22 cellular contexts compared by ENCODE assay signal in genomic region chrX:150085881-150086280, GRCh38.
A peak's percentile ranks its signal among the peaks of the same experiment; 100 is the strongest.
DNase-seq lines count a peak whose midpoint lies in the region; TF ChIP-seq lines count a peak whose summit lies in the region.
"Had no signal": no experiment of that assay in that cellular context is flagged by ENCODE, and none has a peak within 500 bp of the region (broad histone marks: within the 10 kb centered on the region; RNA-seq: fewer than 3 reads in every experiment).

No MANE protein-coding gene starts in this region.

- no peaks in the 10 kb centered on the region for H3K4me1 Mint-ChIP-seq in endothelial cell (ENCODE audit: unreplicated experiment)
- H3K4me1 Mint-ChIP-seq: activated naive CD8-positive, alpha-beta T cell treated with anti-CD3 and anti-CD28 coated beads, Interleukin-2, amount 50 U/mL, for 24 hours; stimulated activated naive CD8-positive, alpha-beta T cell treated with anti-CD3 and anti-CD28 coated beads, Interleukin-15, amount 100 ng/mL, for 72 hours had no signal

- H3K27me3 Mint-ChIP-seq in endothelial cell (ENCODE audit: unreplicated experiment) = peaks cover under 1% of the 10 kb centered on the region
- H3K27me3 Mint-ChIP-seq: stimulated activated naive CD8-positive, alpha-beta T cell treated with anti-CD3 and anti-CD28 coated beads, Interleukin-15, amount 100 ng/mL, for 72 hours had no signal

- DNase-seq in EL (peak; percentile 41), SJSA1 (ENCODE audit: low read depth in 1 of 2, low spot score in 2 of 2) (no peak), epithelial cell of esophagus (ENCODE audit: low read depth) (peak; percentile 4), non-pigmented ciliary epithelial cell (ENCODE audit: low read depth) (peak; percentile 13), endothelial cell (ENCODE audit: low spot score) (no peak), NCI-H524 treated with DMSO at 0.1 percent for 48 hours (lab: John Stamatoyannopoulos, UW) (no peak), DMS53 treated with DMSO at 0.1 percent for 48 hours (lab: John Stamatoyannopoulos, UW; ENCODE audit: unreplicated experiment) (no peak)
- no peak for DNase-seq in stimulated activated CD4-positive, alpha-beta T cell treated with anti-CD3 and anti-CD28 coated beads, Interleukin-4, amount 100 ng/mL, for 1 hour
- DNase-seq: activated CD8-positive, alpha-beta memory T cell treated with anti-CD3 and anti-CD28 coated beads, Interleukin-2, amount 50 U/mL, for 48 hours; activated naive CD8-positive, alpha-beta T cell treated with anti-CD3 and anti-CD28 coated beads, Interleukin-2, amount 50 U/mL, for 24 hours; central memory CD4-positive, alpha-beta T cell; heart left ventricle; NCI-H146; OCI-M1; SIG-M5; spleen; stimulated activated CD4-positive, alpha-beta T cell treated with anti-CD3 and anti-CD28 coated beads, Interleukin-4, amount 100 ng/mL, for 4 hours; stimulated activated naive CD8-positive, alpha-beta T cell treated with anti-CD3 and anti-CD28 coated beads, Interleukin-15, amount 100 ng/mL, for 72 hours; upper lobe of right lung had no signal

- H3K4me3 Mint-ChIP-seq in endothelial cell (ENCODE audit: unreplicated experiment) = no peak overlapping the region
- H3K4me3 Mint-ChIP-seq: activated naive CD8-positive, alpha-beta T cell treated with anti-CD3 and anti-CD28 coated beads, Interleukin-2, amount 50 U/mL, for 24 hours; GM23338; stimulated activated naive CD8-positive, alpha-beta T cell treated with anti-CD3 and anti-CD28 coated beads, Interleukin-15, amount 100 ng/mL, for 72 hours; T-helper 1 cell treated with Interleukin-12 subunit alpha and Interleukin-12 subunit beta and Interleukin-4 antibody, amounts not matched to agents 30 μg/mL and 1 μg/mL, for 36 hours had no signal

- TF ChIP-seq CTCF in epithelial cell of esophagus (IDR thresholded peaks at IDR 0.05; ENCODE audit: insufficient read depth, low read depth, low read length, missing control alignments) = no peak
- TF ChIP-seq CTCF in endothelial cell (IDR thresholded peaks at IDR 0.05; ENCODE audit: unreplicated experiment) = no peak

- no peaks in the 10 kb centered on the region for H3K9me3 Mint-ChIP-seq in endothelial cell (ENCODE audit: unreplicated experiment)
- H3K9me3 Mint-ChIP-seq: activated naive CD8-positive, alpha-beta T cell treated with anti-CD3 and anti-CD28 coated beads, Interleukin-2, amount 50 U/mL, for 24 hours; GM23338; stimulated activated naive CD8-positive, alpha-beta T cell treated with anti-CD3 and anti-CD28 coated beads, Interleukin-15, amount 100 ng/mL, for 72 hours; T-helper 1 cell treated with Interleukin-12 subunit alpha and Interleukin-12 subunit beta and Interleukin-4 antibody, amounts not matched to agents 30 μg/mL and 1 μg/mL, for 36 hours had no signal

- no peaks in the 10 kb centered on the region for H3K9me3 ChIP-seq in SJSA1 (replicated peaks)
- H3K9me3 ChIP-seq: heart left ventricle, spleen, upper lobe of right lung had no signal

- no peaks in the 10 kb centered on the region for H3K36me3 Mint-ChIP-seq in endothelial cell (ENCODE audit: low read depth, unreplicated experiment)

- no peaks in the 10 kb centered on the region for H3K36me3 ChIP-seq in SJSA1
- H3K36me3 ChIP-seq: heart left ventricle, spleen, upper lobe of right lung had no signal

- no peaks in the 10 kb centered on the region for H3K27me3 ChIP-seq in SJSA1 (replicated peaks)
- H3K27me3 ChIP-seq: spleen, upper lobe of right lung had no signal

- H3K27ac ChIP-seq in SJSA1 = peak overlapping the region; percentile 95
- H3K27ac ChIP-seq: upper lobe of right lung had no signal

- no peak overlapping the region for H3K27ac Mint-ChIP-seq in endothelial cell (ENCODE audit: unreplicated experiment)
- H3K27ac Mint-ChIP-seq: activated naive CD8-positive, alpha-beta T cell treated with anti-CD3 and anti-CD28 coated beads, Interleukin-2, amount 50 U/mL, for 24 hours; GM23338; stimulated activated naive CD8-positive, alpha-beta T cell treated with anti-CD3 and anti-CD28 coated beads, Interleukin-15, amount 100 ng/mL, for 72 hours; T-helper 1 cell treated with Interleukin-12 subunit alpha and Interleukin-12 subunit beta and Interleukin-4 antibody, amounts not matched to agents 30 μg/mL and 1 μg/mL, for 36 hours had no signal

- peaks cover 40% of the 10 kb centered on the region for H3K4me1 ChIP-seq in SJSA1 (replicated peaks)
- H3K4me1 ChIP-seq: spleen, upper lobe of right lung had no signal

- H3K4me3 ChIP-seq in SJSA1 (no peak overlapping the region), epithelial cell of esophagus (ENCODE audit: low read length) (no peak overlapping the region)
- H3K4me3 ChIP-seq: GM23338, heart left ventricle, K562, spleen, upper lobe of right lung had no signal

Comparison
In these comparisons a context has a peak if more than half of its experiments do, and no peak if none do; other contexts are left out.
1. DNase-seq: peak in EL (single experiment), epithelial cell of esophagus (single experiment) and non-pigmented ciliary epithelial cell (single experiment); none in SJSA1 (0 of 2), endothelial cell (single experiment), NCI-H524 treated with DMSO at 0.1 percent for 48 hours (single experiment), stimulated activated CD4-positive, alpha-beta T cell treated with anti-CD3 and anti-CD28 coated beads, Interleukin-4, amount 100 ng/mL, for 1 hour (single experiment) and DMS53 treated with DMSO at 0.1 percent for 48 hours (single experiment).